In genomic region chr14:65808390-65808789, GRCh38 we compare ENCODE assay signal across 1 cellular context.
TF ChIP-seq lines count a peak whose summit lies in the region.

No MANE protein-coding gene starts in this region.

TF ChIP-seq in GM23338, 12 proteins besides CTCF, POLR2A, EP300 and RAD21 (continued from another document):
- TF ChIP-seq CREB1 (CRISPR knock-in tag; IDR thresholded peaks at IDR 0.05; ENCODE audit: low read depth) = no peak
- TF ChIP-seq ZNF331 (CRISPR knock-in tag; IDR thresholded peaks at IDR 0.05; ENCODE audit: low read depth) = no peak
- no peak for TF ChIP-seq POLR2AphosphoS5 (IDR thresholded peaks at IDR 0.05; ENCODE audit: low read depth)
- TF ChIP-seq ETS1 (IDR thresholded peaks at IDR 0.05) = no peak
